8 cellular contexts compared by ENCODE assay signal in genomic region chr3:100047455-100048141, GRCh38.
A peak's percentile ranks its signal among the peaks of the same experiment; 100 is the strongest.
DNase-seq lines count a peak whose midpoint lies in the region; ATAC-seq and TF ChIP-seq lines count a peak whose summit lies in the region.

No MANE protein-coding gene starts in this region.

- peak in 2 of 3 donors; percentile 57 to 72 for DNase-seq in Peyer's patch
- DNase-seq in esophagus squamous epithelium (lab: John Stamatoyannopoulos, UW): no peak
- peak; percentile 86 for DNase-seq in renal cortical epithelial cell (ENCODE audit: low read depth)
- no peak for DNase-seq in AG20443 (ENCODE audit: low spot score)
- DNase-seq in lower leg skin (ENCODE audit: low spot score in 2 of 2): no peak

- intact Hi-C loops in esophagus squamous epithelium (cut with DNase I): no loop called here
- intact Hi-C loops in lower leg skin (cut with DNase I; ENCODE audit: low total_unique reads): no loop called here

- no peaks in the 10 kb centered on the region for H3K27me3 ChIP-seq in BLaER1 treated with 17β-estradiol and CSF1 and Interleukin-3, amounts not matched to agents 10 nM and 100 nM
- H3K27me3 ChIP-seq in Peyer's patch (no peaks in the 10 kb centered on the region), esophagus squamous epithelium (no peaks in the 10 kb centered on the region)

- H4K20me1 ChIP-seq in BLaER1 treated with 17β-estradiol and CSF1 and Interleukin-3, amounts not matched to agents 10 nM and 100 nM: peaks cover 0 to 7% (median 0%) of the 10 kb centered on the region in 11 experiments; a peak in 3 of 22 replicates

- peak overlapping the region; percentile 69 to 93 (median 76) for H3K4me2 ChIP-seq in BLaER1 treated with 17β-estradiol and CSF1 and Interleukin-3, amounts not matched to agents 10 nM and 100 nM

- peak overlapping the region in 8 of 11 experiments; percentile 14 to 65 (median 36); a peak in 15 of 22 replicates for H3K9ac ChIP-seq in BLaER1 treated with 17β-estradiol and CSF1 and Interleukin-3, amounts not matched to agents 10 nM and 100 nM

- TF ChIP-seq CTCF in Peyer's patch (IDR thresholded peaks at IDR 0.05): no peak
- no peak for TF ChIP-seq CTCF in esophagus squamous epithelium (IDR thresholded peaks at IDR 0.05)
- TF ChIP-seq CTCF in lower leg skin (IDR thresholded peaks at IDR 0.05): no peak

- peak overlapping the region in 10 of 11 experiments; percentile 9 to 59 (median 44); a peak in 17 of 22 replicates for H3K27ac ChIP-seq in BLaER1 treated with 17β-estradiol and CSF1 and Interleukin-3, amounts not matched to agents 10 nM and 100 nM
- H3K27ac ChIP-seq in Peyer's patch (peak overlapping the region; percentile 63 to 78 (median 70)), esophagus squamous epithelium (peak overlapping the region in 3 of 4 donors; percentile 72 to 88 (median 87))

- H3K36me3 ChIP-seq in BLaER1 treated with 17β-estradiol and CSF1 and Interleukin-3, amounts not matched to agents 10 nM and 100 nM: no peaks in the 10 kb centered on the region
- H3K36me3 ChIP-seq in Peyer's patch: no peaks in the 10 kb centered on the region
- no peaks in the 10 kb centered on the region for H3K36me3 ChIP-seq in esophagus squamous epithelium

- peaks cover 47 to 62% (median 54%) of the 10 kb centered on the region in 10 experiments for H3K4me1 ChIP-seq in BLaER1 treated with 17β-estradiol and CSF1 and Interleukin-3, amounts not matched to agents 10 nM and 100 nM
- peaks cover 0 to 29% (median 16%) of the 10 kb centered on the region in 4 donors for H3K4me1 ChIP-seq in Peyer's patch
- peaks cover 0 to 40% (median 18%) of the 10 kb centered on the region in 3 donors for H3K4me1 ChIP-seq in esophagus squamous epithelium

- ATAC-seq in GM19023 (IDR thresholded peaks at IDR 0.05; ENCODE audit: unreplicated experiment): peak; percentile 80
- ATAC-seq in HG03095 (IDR thresholded peaks at IDR 0.05; ENCODE audit: unreplicated experiment): peak; percentile 71

- TF ChIP-seq POLR2A in Peyer's patch (IDR thresholded peaks at IDR 0.05): no peak
- no peak for TF ChIP-seq POLR2A in esophagus squamous epithelium (IDR thresholded peaks at IDR 0.05)
- TF ChIP-seq POLR2A in lower leg skin (IDR thresholded peaks at IDR 0.05): no peak

- H3K9me3 ChIP-seq in BLaER1 treated with 17β-estradiol and CSF1 and Interleukin-3, amounts not matched to agents 10 nM and 100 nM (replicated peaks in 1 of 11): no peaks in the 10 kb centered on the region
- H3K9me3 ChIP-seq in Peyer's patch (no peaks in the 10 kb centered on the region), esophagus squamous epithelium (no peaks in the 10 kb centered on the region)

- 27 to 41% methylated on average over 5 to 6 of the region's 6 CpGs for WGBS in esophagus squamous epithelium, 2 donors
- 58 to 65% methylated on average over 6 of the region's 6 CpGs for WGBS in lower leg skin, 2 donors

- H3K4me3 ChIP-seq in BLaER1 treated with 17β-estradiol and CSF1 and Interleukin-3, amounts not matched to agents 10 nM and 100 nM: peak overlapping the region in 4 of 10 experiments; percentile 30 to 50 (median 41); a peak in 9 of 20 replicates
- H3K4me3 ChIP-seq in Peyer's patch: peak overlapping the region in 1 of 4 donors; percentile 31
- H3K4me3 ChIP-seq in esophagus squamous epithelium: peak overlapping the region in 1 of 4 donors; percentile 21
- H3K4me3 ChIP-seq in lower leg skin (ENCODE audit: low read depth, poor library complexity, severe bottlenecking): no peak overlapping the region

Comparison
In these comparisons a context has a peak if more than half of its experiments do, and no peak if none do; other contexts are left out.
1. DNase-seq: peak in Peyer's patch (2 of 3) and renal cortical epithelial cell (single experiment); none in esophagus squamous epithelium (single experiment), AG20443 (single experiment) and lower leg skin (0 of 2).
2. Peak in every context shown above with its lines, with median percentiles within 50 percentile points of each other: H3K27ac ChIP-seq.